ENCODE assay signal across 7 cellular contexts in genomic region chr7:150448789-150449147, GRCh38. TPM values are rescaled to one million over a fixed set of nuclear protein-coding genes. Genes with fewer than 3 reads are reported as not detected.
A peak's percentile ranks its signal among the peaks of the same experiment; 100 is the strongest.
DNase-seq lines count a peak whose midpoint lies in the region; ATAC-seq, FAIRE-seq and TF ChIP-seq lines count a peak whose summit lies in the region.

No MANE protein-coding gene starts in this region.

- TF ChIP-seq POLR2A in GM12892 (IDR thresholded peaks at IDR 0.05; ENCODE audit: low read depth, low read length) (no peak), breast epithelium (IDR thresholded peaks at IDR 0.05) (no peak)

- H3K27ac ChIP-seq in WERI-Rb-1 (no peak overlapping the region), breast epithelium (peak overlapping the region in 1 of 2 donors; percentile 78)

- intact Hi-C loops in breast epithelium (cut with DNase I; ENCODE audit: low total_unique reads), result no loop called here

- H3K9me3 ChIP-seq in WERI-Rb-1 (ENCODE audit: severe bottlenecking) (no peaks in the 10 kb centered on the region), breast epithelium (no peaks in the 10 kb centered on the region)

- no peaks in the 10 kb centered on the region for H3K27me3 ChIP-seq in WERI-Rb-1 (ENCODE audit: insufficient read depth, low read depth, severe bottlenecking)
- H3K27me3 ChIP-seq in breast epithelium, result no peaks in the 10 kb centered on the region
- H3K27me3 ChIP-seq in kidney epithelial cell (ENCODE audit: control insufficient read depth, insufficient read depth, low read length), result peaks cover 22% of the 10 kb centered on the region

- H3K36me3 ChIP-seq in WERI-Rb-1 (no peaks in the 10 kb centered on the region), breast epithelium (no peaks in the 10 kb centered on the region), kidney epithelial cell (ENCODE audit: control insufficient read depth, insufficient read depth, low read length) (no peaks in the 10 kb centered on the region)

- no peak overlapping the region for H3K4me3 ChIP-seq in WERI-Rb-1 (ENCODE audit: low read depth, low read length)
- H3K4me3 ChIP-seq in breast epithelium, result no peak overlapping the region
- no peak overlapping the region for H3K4me3 ChIP-seq in kidney epithelial cell (ENCODE audit: low read depth, low read length)

- peak; percentile 43 for ATAC-seq in HG02870 (IDR thresholded peaks at IDR 0.05; ENCODE audit: unreplicated experiment)

- DNase-seq in GM12892 (ENCODE audit: insufficient read length) (peak; percentile 84), NCI-H2107 treated with DMSO at 0.1 percent for 48 hours (lab: John Stamatoyannopoulos, UW; ENCODE audit: unreplicated experiment) (peak; percentile 82), WERI-Rb-1 (peak; percentile 73), breast epithelium (ENCODE audit: low spot score in 2 of 2) (peak; percentile 45 to 63), kidney epithelial cell (ENCODE audit: low read depth) (no peak)
- DNase-seq in stimulated activated CD4-positive, alpha-beta T cell treated with anti-CD3 and anti-CD28 coated beads, Interleukin-1b, Interleukin-23, amount 100 ng/mL, for 48 hours, result peak; percentile 90

- TF ChIP-seq CTCF in WERI-Rb-1 (IDR thresholded peaks at IDR 0.05; ENCODE audit: low read depth, low read length), result peak; percentile 93
- peak; percentile 68 to 73 (median 73) for TF ChIP-seq CTCF in breast epithelium (IDR thresholded peaks at IDR 0.05)
- peak; percentile 96 for TF ChIP-seq CTCF in kidney epithelial cell (IDR thresholded peaks at IDR 0.05; ENCODE audit: insufficient read depth, low read length, poor library complexity, severe bottlenecking)

- no peak for FAIRE-seq in GM12892 (lab: Jason Lieb, UNC)

- no peaks in the 10 kb centered on the region for H3K4me1 ChIP-seq in breast epithelium

RNA-seq across cellular contexts. Expression of gene GIMAP8, which starts 1.7 kb away (rescaled TPM):
- polyA plus RNA-seq in GM12892 (2012; ENCODE audit: missing spikeins), result 5.4 TPM
- total RNA-seq in breast epithelium (10 to 100 TPM in 2 of 3 donors, 1 to 10 TPM in 1; 7.2 to 11.5 (median 10.4) TPM), kidney epithelial cell (not detected in 2 replicates)
